ENCODE assay signal across 28 cellular contexts in genomic region chr18:10444314-10445006, GRCh38. TPM values are rescaled to one million over a fixed set of nuclear protein-coding genes. Genes with fewer than 3 reads are reported as not detected.
"Had no signal": no experiment of that assay in that cellular context is flagged by ENCODE, and none has a peak within 500 bp of the region (broad histone marks: within the 10 kb centered on the region; RNA-seq: fewer than 3 reads in every experiment).

No MANE protein-coding gene starts in this region.

- H3K27ac ChIP-seq: ascending aorta, brain microvascular endothelial cell, heart left ventricle, sigmoid colon, upper lobe of right lung, WERI-Rb-1 had no signal

- H3K4me1 ChIP-seq: ascending aorta, heart left ventricle, sigmoid colon, upper lobe of right lung had no signal

- H3K36me3 Mint-ChIP-seq: activated naive CD4-positive, alpha-beta T cell treated with anti-CD3 and anti-CD28 coated beads, Interleukin-2, amount 50 U/mL, for 24 hours; stimulated activated naive B cell treated with anti-CD40 and anti-IgM and Interleukin-4, amounts not matched to agents 10 μg/mL and 1 μg/mL and 100 μg/mL, for 72 hours had no signal

- H3K4me3 ChIP-seq: ascending aorta, heart left ventricle, mucosa of descending colon, sigmoid colon, smooth muscle cell, upper lobe of right lung had no signal

- ATAC-seq: activated CD8-positive, alpha-beta T cell treated with anti-CD3 and anti-CD28 coated beads, Interleukin-2, amount 10 ng/mL, durations not matched to agents 7 days and 5 days; heart left ventricle; left cardiac atrium; mucosa of descending colon; stimulated activated naive B cell treated with anti-CD40 and anti-IgM and Interleukin-4, amounts not matched to agents 10 μg/mL and 1 μg/mL and 100 μg/mL, for 72 hours; upper lobe of right lung had no signal

- H3K9me3 ChIP-seq: ascending aorta, heart left ventricle, mucosa of descending colon, sigmoid colon, upper lobe of right lung had no signal

- H3K27me3 ChIP-seq: ascending aorta, heart left ventricle, upper lobe of right lung had no signal

- H3K4me1 Mint-ChIP-seq: activated naive CD4-positive, alpha-beta T cell treated with anti-CD3 and anti-CD28 coated beads, Interleukin-2, amount 50 U/mL, for 24 hours had no signal

- H3K4me2 ChIP-seq: smooth muscle cell had no signal

- DNase-seq: activated CD4-positive, alpha-beta T cell treated with anti-CD3 and anti-CD28 coated beads, Interleukin-2, amount 50 U/mL, for 1 hour; activated CD4-positive, CD25-positive, alpha-beta regulatory T cell treated with anti-CD3 and anti-CD28 coated beads, Interleukin-2, amount 50 U/mL, for 72 hours; activated CD8-positive, alpha-beta T cell treated with anti-CD3 and anti-CD28 coated beads, Interleukin-2, amount 10 ng/mL, durations not matched to agents 7 days and 5 days; activated gamma-delta T cell treated with Interleukin-2 at 50 U/mL for 16 hours; brain microvascular endothelial cell; caudate nucleus; effector CD4-positive, alpha-beta T cell; heart left ventricle; islet precursor cell; left cardiac atrium; mesenchymal stem cell; mucosa of descending colon; nephron progenitor cell; occipital lobe; sigmoid colon; stimulated activated CD4-positive, alpha-beta T cell treated with anti-CD3 and anti-CD28 coated beads, Interleukin-15, amount 100 ng/mL, for 24 hours; stimulated activated CD4-positive, alpha-beta T cell treated with anti-CD3 and anti-CD28 coated beads, Interleukin-2, amount 100 ng/mL, for 48 hours; stimulated activated CD8-positive, alpha-beta memory T cell treated with anti-CD3 and anti-CD28 coated beads, Interleukin-4, amount 100 ng/mL, for 48 hours; stimulated activated naive B cell treated with anti-CD40 and anti-IgM and Interleukin-4, amounts not matched to agents 10 μg/mL and 1 μg/mL and 100 μg/mL, for 72 hours; upper lobe of right lung; WERI-Rb-1 had no signal

- H3K27ac Mint-ChIP-seq: activated CD8-positive, alpha-beta T cell treated with anti-CD3 and anti-CD28 coated beads, Interleukin-2, amount 10 ng/mL, durations not matched to agents 7 days and 5 days; activated naive CD4-positive, alpha-beta T cell treated with anti-CD3 and anti-CD28 coated beads, Interleukin-2, amount 50 U/mL, for 24 hours; activated T-helper 1 cell treated with anti-CD3 and anti-CD28 coated beads, Interleukin-12 subunit alpha, Interleukin-12 subunit beta, Interleukin-2, Interleukin-4 antibody, amounts not matched to agents 30 ng/mL and 10 ng/mL and 1 ng/mL, durations not matched to agents 14 hours and 24 hours and 36 hours; dendritic cell treated with granulocyte-macrophage colony-stimulating factor and Interleukin-4, amounts not matched to agents 40 ng/mL and 50 ng/mL, for 4 days; T-helper 2 cell treated with Interferon-gamma antibody and Interleukin-4, amounts not matched to agents 5 μg/mL and 100 μg/mL, for 36 hours had no signal

- H3K27me3 Mint-ChIP-seq: stimulated activated naive B cell treated with anti-CD40 and anti-IgM and Interleukin-4, amounts not matched to agents 10 μg/mL and 1 μg/mL and 100 μg/mL, for 72 hours had no signal

- H3K4me3 Mint-ChIP-seq: activated CD8-positive, alpha-beta T cell treated with anti-CD3 and anti-CD28 coated beads, Interleukin-2, amount 10 ng/mL, durations not matched to agents 7 days and 5 days; activated naive CD4-positive, alpha-beta T cell treated with anti-CD3 and anti-CD28 coated beads, Interleukin-2, amount 50 U/mL, for 24 hours; activated T-helper 1 cell treated with anti-CD3 and anti-CD28 coated beads, Interleukin-12 subunit alpha, Interleukin-12 subunit beta, Interleukin-2, Interleukin-4 antibody, amounts not matched to agents 30 ng/mL and 10 ng/mL and 1 ng/mL, durations not matched to agents 14 hours and 24 hours and 36 hours; dendritic cell treated with granulocyte-macrophage colony-stimulating factor and Interleukin-4, amounts not matched to agents 40 ng/mL and 50 ng/mL, for 4 days; nephron progenitor cell; stimulated activated naive B cell treated with anti-CD40 and anti-IgM and Interleukin-4, amounts not matched to agents 10 μg/mL and 1 μg/mL and 100 μg/mL, for 72 hours; T-helper 2 cell treated with Interferon-gamma antibody and Interleukin-4, amounts not matched to agents 5 μg/mL and 100 μg/mL, for 36 hours had no signal

- H3K36me3 ChIP-seq: ascending aorta, brain microvascular endothelial cell, heart left ventricle, sigmoid colon, upper lobe of right lung, WERI-Rb-1 had no signal

- H3K9me3 Mint-ChIP-seq: activated naive CD4-positive, alpha-beta T cell treated with anti-CD3 and anti-CD28 coated beads, Interleukin-2, amount 50 U/mL, for 24 hours; activated T-helper 1 cell treated with anti-CD3 and anti-CD28 coated beads, Interleukin-12 subunit alpha, Interleukin-12 subunit beta, Interleukin-2, Interleukin-4 antibody, amounts not matched to agents 30 ng/mL and 10 ng/mL and 1 ng/mL, durations not matched to agents 14 hours and 24 hours and 36 hours; dendritic cell treated with granulocyte-macrophage colony-stimulating factor and Interleukin-4, amounts not matched to agents 40 ng/mL and 50 ng/mL, for 4 days; nephron progenitor cell; stimulated activated naive B cell treated with anti-CD40 and anti-IgM and Interleukin-4, amounts not matched to agents 10 μg/mL and 1 μg/mL and 100 μg/mL, for 72 hours; T-helper 2 cell treated with Interferon-gamma antibody and Interleukin-4, amounts not matched to agents 5 μg/mL and 100 μg/mL, for 36 hours had no signal

RNA-seq across cellular contexts. Expression of gene APCDD1, which starts 10.0 kb away (rescaled TPM):
- total RNA-seq: activated CD8-positive, alpha-beta T cell treated with anti-CD3 and anti-CD28 coated beads, Interleukin-2, amount 10 ng/mL, durations not matched to agents 7 days and 5 days; activated T-helper 1 cell treated with anti-CD3 and anti-CD28 coated beads, Interleukin-12 subunit alpha, Interleukin-12 subunit beta, Interleukin-2, Interleukin-4 antibody, amounts not matched to agents 30 ng/mL and 10 ng/mL and 1 ng/mL, durations not matched to agents 14 hours and 24 hours and 36 hours; epithelial cell of proximal tubule had no signal
